Comparison of ENCODE assay signal across 20 cellular contexts in genomic region chr3:129872107-129872506, GRCh38.
"Had no signal": no experiment of that assay in that cellular context is flagged by ENCODE, and none has a peak within 500 bp of the region (broad histone marks: within the 10 kb centered on the region; RNA-seq: fewer than 3 reads in every experiment).

No MANE protein-coding gene starts in this region.

- ATAC-seq: Panc1, PC-3, SK-N-SH treated with all-trans-retinoic acid at 6 μM for 48 hours had no signal

- H3K27me3 ChIP-seq: MG63 had no signal

- H3K9me3 ChIP-seq: MG63 had no signal

- H3K4me3 ChIP-seq: MG63 had no signal

- H3K27ac ChIP-seq: RWPE1 had no signal

- DNase-seq: KBM-7, MG63, NCI-H1048, NCI-H1105, NCI-H1417, NCI-H1436 treated with DMSO at 0.1 percent for 48 hours, NCI-H1694, NCI-H187 treated with DMSO at 0.1 percent for 48 hours, NCI-H2029 treated with DMSO at 0.1 percent for 48 hours, NCI-H2171 treated with DMSO at 0.1 percent for 48 hours, NCI-H345, NCI-H446 treated with DMSO at 0.1 percent for 48 hours, NCI-H510A treated with DMSO at 0.1 percent for 48 hours, NCI-H526, NCI-H748 treated with DMSO at 0.1 percent for 48 hours, PC-3, SHP77 had no signal
